1 cellular context compared by ENCODE assay signal in genomic region chr11:64754124-64754918, GRCh38.
TF ChIP-seq lines count a peak whose summit lies in the region.

No MANE protein-coding gene starts in this region.

TF ChIP-seq in GM23338, 12 proteins besides CTCF, POLR2A, EP300 and RAD21 (continued from another document):
- TF ChIP-seq, protein P1, sequence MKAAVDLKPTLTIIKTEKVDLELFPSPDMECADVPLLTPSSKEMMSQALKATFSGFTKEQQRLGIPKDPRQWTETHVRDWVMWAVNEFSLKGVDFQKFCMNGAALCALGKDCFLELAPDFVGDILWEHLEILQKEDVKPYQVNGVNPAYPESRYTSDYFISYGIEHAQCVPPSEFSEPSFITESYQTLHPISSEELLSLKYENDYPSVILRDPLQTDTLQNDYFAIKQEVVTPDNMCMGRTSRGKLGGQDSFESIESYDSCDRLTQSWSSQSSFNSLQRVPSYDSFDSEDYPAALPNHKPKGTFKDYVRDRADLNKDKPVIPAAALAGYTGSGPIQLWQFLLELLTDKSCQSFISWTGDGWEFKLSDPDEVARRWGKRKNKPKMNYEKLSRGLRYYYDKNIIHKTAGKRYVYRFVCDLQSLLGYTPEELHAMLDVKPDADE (IDR thresholded peaks at IDR 0.05): no peak
- no peak for TF ChIP-seq CREB1 (CRISPR knock-in tag; IDR thresholded peaks at IDR 0.05; ENCODE audit: low read depth)
- TF ChIP-seq, protein P2, sequence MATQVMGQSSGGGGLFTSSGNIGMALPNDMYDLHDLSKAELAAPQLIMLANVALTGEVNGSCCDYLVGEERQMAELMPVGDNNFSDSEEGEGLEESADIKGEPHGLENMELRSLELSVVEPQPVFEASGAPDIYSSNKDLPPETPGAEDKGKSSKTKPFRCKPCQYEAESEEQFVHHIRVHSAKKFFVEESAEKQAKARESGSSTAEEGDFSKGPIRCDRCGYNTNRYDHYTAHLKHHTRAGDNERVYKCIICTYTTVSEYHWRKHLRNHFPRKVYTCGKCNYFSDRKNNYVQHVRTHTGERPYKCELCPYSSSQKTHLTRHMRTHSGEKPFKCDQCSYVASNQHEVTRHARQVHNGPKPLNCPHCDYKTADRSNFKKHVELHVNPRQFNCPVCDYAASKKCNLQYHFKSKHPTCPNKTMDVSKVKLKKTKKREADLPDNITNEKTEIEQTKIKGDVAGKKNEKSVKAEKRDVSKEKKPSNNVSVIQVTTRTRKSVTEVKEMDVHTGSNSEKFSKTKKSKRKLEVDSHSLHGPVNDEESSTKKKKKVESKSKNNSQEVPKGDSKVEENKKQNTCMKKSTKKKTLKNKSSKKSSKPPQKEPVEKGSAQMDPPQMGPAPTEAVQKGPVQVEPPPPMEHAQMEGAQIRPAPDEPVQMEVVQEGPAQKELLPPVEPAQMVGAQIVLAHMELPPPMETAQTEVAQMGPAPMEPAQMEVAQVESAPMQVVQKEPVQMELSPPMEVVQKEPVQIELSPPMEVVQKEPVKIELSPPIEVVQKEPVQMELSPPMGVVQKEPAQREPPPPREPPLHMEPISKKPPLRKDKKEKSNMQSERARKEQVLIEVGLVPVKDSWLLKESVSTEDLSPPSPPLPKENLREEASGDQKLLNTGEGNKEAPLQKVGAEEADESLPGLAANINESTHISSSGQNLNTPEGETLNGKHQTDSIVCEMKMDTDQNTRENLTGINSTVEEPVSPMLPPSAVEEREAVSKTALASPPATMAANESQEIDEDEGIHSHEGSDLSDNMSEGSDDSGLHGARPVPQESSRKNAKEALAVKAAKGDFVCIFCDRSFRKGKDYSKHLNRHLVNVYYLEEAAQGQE (IDR thresholded peaks at IDR 0.05; ENCODE audit: unreplicated experiment): no peak
- TF ChIP-seq POLR2AphosphoS5 (IDR thresholded peaks at IDR 0.05; ENCODE audit: low read depth): no peak
